16 cellular contexts compared by ENCODE assay signal in genomic region chr11:10695821-10696220, GRCh38. TPM values are rescaled to one million over a fixed set of nuclear protein-coding genes. Genes with fewer than 3 reads are reported as not detected.
DNase-seq lines count a peak whose midpoint lies in the region; ATAC-seq and TF ChIP-seq lines count a peak whose summit lies in the region.
"Had no signal": no experiment of that assay in that cellular context is flagged by ENCODE, and none has a peak within 500 bp of the region (broad histone marks: within the 10 kb centered on the region; RNA-seq: fewer than 3 reads in every experiment).

No MANE protein-coding gene starts in this region.

- H3K27me3 ChIP-seq in thoracic aorta (replicated peaks; ENCODE audit: insufficient read depth) (no peaks in the 10 kb centered on the region), aorta (ENCODE audit: control insufficient read depth in 1 of 2, insufficient read depth in 2 of 2, low read length in 1 of 2) (no peaks in the 10 kb centered on the region)
- H3K27me3 ChIP-seq: Peyer's patch had no signal

- H3K4me1 ChIP-seq in thoracic aorta (ENCODE audit: control insufficient read depth in 1 of 2, low read depth in 2 of 2) (peaks cover 31 to 56% of the 10 kb centered on the region in 2 donors), aorta (ENCODE audit: control insufficient read depth in 1 of 2, insufficient read depth in 2 of 2, low read length in 2 of 2) (peaks cover 0 to 5% of the 10 kb centered on the region in 2 donors)
- H3K4me1 ChIP-seq: A549, Peyer's patch had no signal

- DNase-seq in HCEC 1CT, result peak; percentile 40
- DNase-seq in coronary artery (ENCODE audit: low spot score), result no peak
- DNase-seq in islet precursor cell, result peak; percentile 1
- DNase-seq in thoracic aorta (ENCODE audit: low spot score), result no peak
- DNase-seq in GOT3 (lab: John Stamatoyannopoulos, UW), result no peak
- DNase-seq in UCSD-AML1 (lab: John Stamatoyannopoulos, UW; ENCODE audit: unreplicated experiment), result no peak
- no peak for DNase-seq in aorta
- DNase-seq: CD4-positive, alpha-beta memory T cell; H7; NCI-H1105 treated with DMSO at 0.1 percent for 48 hours; NCI-H1694; Peyer's patch had no signal

- intact Hi-C loops in aorta (cut with DNase I), result no loop called here

- TF ChIP-seq CTCF in coronary artery (IDR thresholded peaks at IDR 0.05) (no peak), thoracic aorta (IDR thresholded peaks at IDR 0.05) (no peak)

- 9 to 11% methylated on average over 3 of the region's 3 CpGs for WGBS in aorta, 2 donors

- H3K27ac ChIP-seq in coronary artery (peak overlapping the region; percentile 97 to 99), thoracic aorta (peak overlapping the region; percentile 99 to 100), aorta (ENCODE audit: low read depth in 1 of 2, low read length in 2 of 2) (no peak overlapping the region)
- H3K27ac ChIP-seq: A549 had no signal

- no peak for ATAC-seq in thoracic aorta (ENCODE audit: insufficient number of reproducible peaks, low FRiP score, low read depth)
- no peak for ATAC-seq in GM18867 (IDR thresholded peaks at IDR 0.05; ENCODE audit: unreplicated experiment)
- ATAC-seq in aorta (ENCODE audit: low FRiP score), result no peak
- ATAC-seq: A549, Right ventricle myocardium inferior had no signal

- H3K9me3 ChIP-seq in thoracic aorta (no peaks in the 10 kb centered on the region), aorta (ENCODE audit: control insufficient read depth, low read length) (no peaks in the 10 kb centered on the region)
- H3K9me3 ChIP-seq: Peyer's patch had no signal

- H3K36me3 ChIP-seq in thoracic aorta, result no peaks in the 10 kb centered on the region
- no peaks in the 10 kb centered on the region for H3K36me3 ChIP-seq in aorta (ENCODE audit: control insufficient read depth in 1 of 2, insufficient read depth in 2 of 2, low read length in 1 of 2)
- H3K36me3 ChIP-seq: Peyer's patch had no signal

- H3K4me3 ChIP-seq in coronary artery (no peak overlapping the region), thoracic aorta (no peak overlapping the region), aorta (ENCODE audit: low read length in 2 of 2) (no peak overlapping the region)
- H3K4me3 ChIP-seq: A549, Peyer's patch had no signal

RNA-seq across cellular contexts. Expression of gene IRAG1, which starts 2.3 kb away (rescaled TPM):
- total RNA-seq in thoracic aorta (100 to 1,000 TPM; 281 to 393 TPM), aorta (100 to 1,000 TPM; 189 to 518 TPM)
- 100 to 1,000 TPM in 1 of 2 donors, 10 to 100 TPM in 1; 92.3 to 135 TPM for polyA plus RNA-seq in aorta
- total RNA-seq: CD4-positive, alpha-beta memory T cell; NCI-H460 had no signal
- polyA plus RNA-seq: CD4-positive, alpha-beta memory T cell had no signal

RNA-seq across cellular contexts. Expression of gene CTR9, which starts 55.2 kb away (rescaled TPM):
- total RNA-seq in thoracic aorta (10 to 100 TPM; 15.0 to 20.1 TPM), aorta (10 to 100 TPM; 29.7 to 32.2 TPM)
- 10 to 100 TPM; 10.8 to 12.6 TPM for polyA plus RNA-seq in aorta

Comparison
In these comparisons a context has a peak if more than half of its experiments do, and no peak if none do; other contexts are left out.
1. DNase-seq: peak in HCEC 1CT (single experiment) and islet precursor cell (single experiment); none in coronary artery (single experiment), thoracic aorta (single experiment), GOT3 (single experiment), UCSD-AML1 (single experiment) and aorta (0 of 2).
2. H3K27ac ChIP-seq: peak in coronary artery (2 of 2) and thoracic aorta (2 of 2); none in aorta (0 of 2).